In genomic region chr3:142944346-142944745, GRCh38 we compare ENCODE assay signal across 16 cellular contexts. TPM values are rescaled to one million over a fixed set of nuclear protein-coding genes. Genes with fewer than 3 reads are reported as not detected.
A peak's percentile ranks its signal among the peaks of the same experiment; 100 is the strongest.
DNase-seq lines count a peak whose midpoint lies in the region; ATAC-seq lines count a peak whose summit lies in the region.
"Had no signal": no experiment of that assay in that cellular context is flagged by ENCODE, and none has a peak within 500 bp of the region (broad histone marks: within the 10 kb centered on the region; RNA-seq: fewer than 3 reads in every experiment).

No MANE protein-coding gene starts in this region.

- peak in 1 of 2 donors; percentile 22 for ATAC-seq in activated T-cell treated with anti-CD3 and anti-CD28 coated beads, Interleukin-2, amount 50 U/mL, for 72 hours (replicated peaks in 1 of 2)
- peak; percentile 67 for ATAC-seq in HG03135 (IDR thresholded peaks at IDR 0.05; ENCODE audit: unreplicated experiment)
- ATAC-seq in GM18519 (IDR thresholded peaks at IDR 0.05; ENCODE audit: low FRiP score, unreplicated experiment), result no peak

- H3K27ac Mint-ChIP-seq in activated T-cell treated with anti-CD3 and anti-CD28 coated beads, Interleukin-2, amount 50 U/mL, for 72 hours, result peak overlapping the region; percentile 91
- H3K27ac Mint-ChIP-seq in activated CD4-positive, alpha-beta memory T cell treated with anti-CD3 and anti-CD28 coated beads, Interleukin-2, amount 10 ng/mL, durations not matched to agents 7 days and 5 days, result peak overlapping the region; percentile 61
- H3K27ac Mint-ChIP-seq in activated naive CD8-positive, alpha-beta T cell treated with anti-CD3 and anti-CD28 coated beads for 36 hours, result no peak overlapping the region

- peaks cover 24% of the 10 kb centered on the region for H3K4me1 Mint-ChIP-seq in activated T-cell treated with anti-CD3 and anti-CD28 coated beads, Interleukin-2, amount 50 U/mL, for 72 hours (ENCODE audit: low read depth)
- H3K4me1 Mint-ChIP-seq in activated CD4-positive, alpha-beta memory T cell treated with anti-CD3 and anti-CD28 coated beads, Interleukin-2, amount 10 ng/mL, durations not matched to agents 7 days and 5 days, result peaks cover 26% of the 10 kb centered on the region
- H3K4me1 Mint-ChIP-seq in activated naive CD8-positive, alpha-beta T cell treated with anti-CD3 and anti-CD28 coated beads for 36 hours, result peaks cover 8% of the 10 kb centered on the region

- DNase-seq in activated T-cell treated with anti-CD3 and anti-CD28 coated beads, Interleukin-2, amount 50 U/mL, for 72 hours, result no peak
- DNase-seq in activated T-cell treated with anti-CD3 and anti-CD28 coated beads, Interleukin-2, amount 50 U/mL, for 48 hours, result no peak
- no peak for DNase-seq in activated CD4-positive, alpha-beta memory T cell treated with anti-CD3 and anti-CD28 coated beads, Interleukin-2, amount 10 ng/mL, durations not matched to agents 7 days and 5 days
- no peak for DNase-seq in kidney tubule cell (ENCODE audit: low spot score)
- no peak for DNase-seq in activated naive CD8-positive, alpha-beta T cell treated with anti-CD3 and anti-CD28 coated beads for 36 hours
- DNase-seq in stimulated activated CD4-positive, alpha-beta T cell treated with anti-CD3 and anti-CD28 coated beads, Interleukin-15, amount 100 ng/mL, for 24 hours, result no peak
- DNase-seq: anterior cingulate cortex; DMS79; NCI-H1092 treated with DMSO at 0.1 percent for 48 hours; NCI-H69; stimulated activated CD4-positive, alpha-beta T cell treated with anti-CD3 and anti-CD28 coated beads, Interleukin-1b, Interleukin-23, amount 100 ng/mL, for 48 hours had no signal

- peak overlapping the region in 1 of 2 donors; percentile 84 for H3K4me3 Mint-ChIP-seq in activated T-cell treated with anti-CD3 and anti-CD28 coated beads, Interleukin-2, amount 50 U/mL, for 72 hours
- H3K4me3 Mint-ChIP-seq in activated CD4-positive, alpha-beta memory T cell treated with anti-CD3 and anti-CD28 coated beads, Interleukin-2, amount 10 ng/mL, durations not matched to agents 7 days and 5 days, result peak overlapping the region; percentile 64
- no peak overlapping the region for H3K4me3 Mint-ChIP-seq in activated naive CD8-positive, alpha-beta T cell treated with anti-CD3 and anti-CD28 coated beads for 36 hours

- CTCF ChIA-PET in activated CD4-positive, alpha-beta memory T cell treated with anti-CD3 and anti-CD28 coated beads, Interleukin-2, amount 10 ng/mL, durations not matched to agents 7 days and 5 days (lab: Charles Lee), result interaction anchor here (0.9 to 2.2 kb wide), 3 partner anchors 13 to 115 kb away, joined by 3 to 8 read pairs (median 4); no protein-coding TSS in a partner anchor

- POLR2A ChIA-PET in activated CD4-positive, alpha-beta memory T cell treated with anti-CD3 and anti-CD28 coated beads, Interleukin-2, amount 10 ng/mL, durations not matched to agents 7 days and 5 days (lab: Charles Lee), result interaction anchor here (0.7 to 2.3 kb wide), 4 partner anchors 11 to 366 kb away, joined by 3 to 32 read pairs (median 4); partner anchors contain the start of genes ATR, PAQR9 and U2SURP

- peaks cover 41% of the 10 kb centered on the region for H3K27me3 Mint-ChIP-seq in activated T-cell treated with anti-CD3 and anti-CD28 coated beads, Interleukin-2, amount 50 U/mL, for 72 hours (ENCODE audit: low read depth)
- peaks cover 8% of the 10 kb centered on the region for H3K27me3 Mint-ChIP-seq in activated CD4-positive, alpha-beta memory T cell treated with anti-CD3 and anti-CD28 coated beads, Interleukin-2, amount 10 ng/mL, durations not matched to agents 7 days and 5 days
- peaks cover 60% of the 10 kb centered on the region for H3K27me3 Mint-ChIP-seq in activated naive CD8-positive, alpha-beta T cell treated with anti-CD3 and anti-CD28 coated beads for 36 hours

- peaks cover 0 to 2% of the 10 kb centered on the region in 2 donors for H3K36me3 Mint-ChIP-seq in activated T-cell treated with anti-CD3 and anti-CD28 coated beads, Interleukin-2, amount 50 U/mL, for 72 hours (ENCODE audit: insufficient read depth in 2 of 2)
- no peaks in the 10 kb centered on the region for H3K36me3 Mint-ChIP-seq in activated CD4-positive, alpha-beta memory T cell treated with anti-CD3 and anti-CD28 coated beads, Interleukin-2, amount 10 ng/mL, durations not matched to agents 7 days and 5 days (ENCODE audit: low read depth)
- no peaks in the 10 kb centered on the region for H3K36me3 Mint-ChIP-seq in activated naive CD8-positive, alpha-beta T cell treated with anti-CD3 and anti-CD28 coated beads for 36 hours

- no peaks in the 10 kb centered on the region for H3K9me3 Mint-ChIP-seq in activated T-cell treated with anti-CD3 and anti-CD28 coated beads, Interleukin-2, amount 50 U/mL, for 72 hours
- no peaks in the 10 kb centered on the region for H3K9me3 Mint-ChIP-seq in activated CD4-positive, alpha-beta memory T cell treated with anti-CD3 and anti-CD28 coated beads, Interleukin-2, amount 10 ng/mL, durations not matched to agents 7 days and 5 days
- H3K9me3 Mint-ChIP-seq in activated naive CD8-positive, alpha-beta T cell treated with anti-CD3 and anti-CD28 coated beads for 36 hours, result no peaks in the 10 kb centered on the region

RNA-seq across cellular contexts. Expression of gene PAQR9, which starts 19.1 kb away (rescaled TPM):
- total RNA-seq in activated T-cell treated with anti-CD3 and anti-CD28 coated beads, Interleukin-2, amount 50 U/mL, for 72 hours, result not detected
- total RNA-seq in activated CD4-positive, alpha-beta memory T cell treated with anti-CD3 and anti-CD28 coated beads, Interleukin-2, amount 10 ng/mL, durations not matched to agents 7 days and 5 days, result not detected
- not detected for total RNA-seq in activated naive CD8-positive, alpha-beta T cell treated with anti-CD3 and anti-CD28 coated beads for 36 hours
- total RNA-seq: foreskin keratinocyte, mononuclear cell, urinary bladder had no signal

RNA-seq across cellular contexts. Expression of gene PCOLCE2, which starts 55.5 kb away (rescaled TPM):
- total RNA-seq in activated T-cell treated with anti-CD3 and anti-CD28 coated beads, Interleukin-2, amount 50 U/mL, for 72 hours, result not detected
- total RNA-seq in activated CD4-positive, alpha-beta memory T cell treated with anti-CD3 and anti-CD28 coated beads, Interleukin-2, amount 10 ng/mL, durations not matched to agents 7 days and 5 days, result under 1 TPM in 1 of 2 experiments, not detected in 1; 0.38 TPM
- 1 to 10 TPM; 1.3 to 2.0 TPM for total RNA-seq in activated naive CD8-positive, alpha-beta T cell treated with anti-CD3 and anti-CD28 coated beads for 36 hours
- total RNA-seq: mononuclear cell had no signal

RNA-seq across cellular contexts. Expression of gene U2SURP, which starts 57.0 kb away (rescaled TPM):
- 100 to 1,000 TPM; 157 to 179 TPM for total RNA-seq in activated T-cell treated with anti-CD3 and anti-CD28 coated beads, Interleukin-2, amount 50 U/mL, for 72 hours
- total RNA-seq in activated CD4-positive, alpha-beta memory T cell treated with anti-CD3 and anti-CD28 coated beads, Interleukin-2, amount 10 ng/mL, durations not matched to agents 7 days and 5 days, result 100 to 1,000 TPM; 106 to 120 TPM
- total RNA-seq in activated naive CD8-positive, alpha-beta T cell treated with anti-CD3 and anti-CD28 coated beads for 36 hours, result 100 to 1,000 TPM; 201 to 209 TPM
